Comparison of ENCODE assay signal across 8 cellular contexts in genomic region chr6:165855856-165856255, GRCh38.
"Had no signal": no experiment of that assay in that cellular context is flagged by ENCODE, and none has a peak within 500 bp of the region (broad histone marks: within the 10 kb centered on the region; RNA-seq: fewer than 3 reads in every experiment).

No MANE protein-coding gene starts in this region.

- DNase-seq: GDM1, GF-D8 had no signal

- FAIRE-seq: G401.6, GM12878, GM12891, GM12892, GM18507, GM19239 had no signal

- H3K4me3 ChIP-seq: GM12878 had no signal

- ATAC-seq: GM12878 had no signal
